ENCODE assay signal across 15 cellular contexts in the genomic region with DNA sequence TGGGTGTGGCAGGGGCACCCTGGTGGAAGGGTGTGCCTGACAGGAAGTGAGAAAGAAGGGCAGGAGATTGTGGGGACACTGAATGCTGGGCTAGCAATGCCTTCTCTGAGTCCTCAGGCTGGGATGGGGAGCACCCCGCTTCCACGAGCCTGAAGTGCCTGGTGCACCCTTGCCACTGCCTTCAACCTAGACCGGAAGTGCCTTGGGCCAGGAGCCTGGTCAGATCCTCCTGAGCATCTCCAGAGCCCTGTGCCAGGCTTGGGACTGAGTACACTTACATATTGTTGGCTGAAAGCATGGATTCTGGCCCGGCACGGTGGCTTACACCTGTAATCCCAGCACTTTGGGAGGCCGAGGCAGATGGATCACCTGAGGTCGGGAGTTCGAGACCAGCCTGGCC.
"Had no signal": no experiment of that assay in that cellular context is flagged by ENCODE, and none has a peak within 500 bp of the region (broad histone marks: within the 10 kb centered on the region; RNA-seq: fewer than 3 reads in every experiment).

No MANE protein-coding gene starts in this region.

- H3K4me1 ChIP-seq: stomach had no signal

- H3K36me3 Mint-ChIP-seq: activated naive CD4-positive, alpha-beta T cell treated with anti-CD3 and anti-CD28 coated beads, Interleukin-2, amount 50 U/mL, for 72 hours had no signal

- H3K4me3 Mint-ChIP-seq: activated CD4-positive, alpha-beta T cell treated with anti-CD3 and anti-CD28 coated beads, Interleukin-2, amount 10 ng/mL, durations not matched to agents 24 days and 14 days; activated T-cell treated with anti-CD3 and anti-CD28 coated beads, Interleukin-2, amount 50 U/mL, for 72 hours; neural crest cell had no signal

- H3K27ac ChIP-seq: left ventricle myocardium inferior, stomach had no signal

- H3K27me3 ChIP-seq: stomach had no signal

- ATAC-seq: activated naive CD4-positive, alpha-beta T cell treated with anti-CD3 and anti-CD28 coated beads, Interleukin-2, amount 50 U/mL, for 72 hours; activated T-cell treated with anti-CD3 and anti-CD28 coated beads, Interleukin-2, amount 50 U/mL, for 72 hours had no signal

- H3K4me3 ChIP-seq: left ventricle myocardium inferior, stomach had no signal

- H3K9me3 Mint-ChIP-seq: activated CD4-positive, alpha-beta T cell treated with anti-CD3 and anti-CD28 coated beads, Interleukin-2, amount 10 ng/mL, durations not matched to agents 24 days and 14 days; activated naive CD4-positive, alpha-beta T cell treated with anti-CD3 and anti-CD28 coated beads, Interleukin-2, amount 50 U/mL, for 72 hours; activated T-cell treated with anti-CD3 and anti-CD28 coated beads, Interleukin-2, amount 50 U/mL, for 72 hours; neural crest cell had no signal

- DNase-seq: activated CD4-positive, alpha-beta T cell treated with anti-CD3 and anti-CD28 coated beads, Interleukin-2, amount 10 ng/mL, durations not matched to agents 24 days and 14 days; activated gamma-delta T cell treated with Interleukin-2 at 50 U/mL for 16 hours; activated T-cell treated with anti-CD3 and anti-CD28 coated beads, Interleukin-2, amount 50 U/mL, for 72 hours; left ventricle myocardium inferior; mammary epithelial cell; stimulated activated CD4-positive, alpha-beta T cell treated with anti-CD3 and anti-CD28 coated beads, Interleukin-12 subunit alpha, Interleukin-12 subunit beta, amount 100 ng/mL, for 4 hours; stimulated activated CD4-positive, alpha-beta T cell treated with anti-CD3 and anti-CD28 coated beads, Interleukin-1b, Interleukin-23, amount 100 ng/mL, for 48 hours; stimulated activated CD8-positive, alpha-beta memory T cell treated with anti-CD3 and anti-CD28 coated beads, Interleukin-4, amount 100 ng/mL, for 48 hours; stomach; SW 1271; T-helper 9 cell; trophoblast cell had no signal

- H3K36me3 ChIP-seq: left ventricle myocardium inferior, stomach had no signal

- H3K27ac Mint-ChIP-seq: activated CD4-positive, alpha-beta T cell treated with anti-CD3 and anti-CD28 coated beads, Interleukin-2, amount 10 ng/mL, durations not matched to agents 24 days and 14 days; activated naive CD4-positive, alpha-beta T cell treated with anti-CD3 and anti-CD28 coated beads, Interleukin-2, amount 50 U/mL, for 72 hours; activated T-cell treated with anti-CD3 and anti-CD28 coated beads, Interleukin-2, amount 50 U/mL, for 72 hours; progenitor cell of endocrine pancreas had no signal

- H3K27me3 Mint-ChIP-seq: activated CD4-positive, alpha-beta T cell treated with anti-CD3 and anti-CD28 coated beads, Interleukin-2, amount 10 ng/mL, durations not matched to agents 24 days and 14 days; progenitor cell of endocrine pancreas had no signal

- H3K4me1 Mint-ChIP-seq: neural crest cell had no signal

- H3K9me3 ChIP-seq: left ventricle myocardium inferior, stomach had no signal
